In the genomic region with DNA sequence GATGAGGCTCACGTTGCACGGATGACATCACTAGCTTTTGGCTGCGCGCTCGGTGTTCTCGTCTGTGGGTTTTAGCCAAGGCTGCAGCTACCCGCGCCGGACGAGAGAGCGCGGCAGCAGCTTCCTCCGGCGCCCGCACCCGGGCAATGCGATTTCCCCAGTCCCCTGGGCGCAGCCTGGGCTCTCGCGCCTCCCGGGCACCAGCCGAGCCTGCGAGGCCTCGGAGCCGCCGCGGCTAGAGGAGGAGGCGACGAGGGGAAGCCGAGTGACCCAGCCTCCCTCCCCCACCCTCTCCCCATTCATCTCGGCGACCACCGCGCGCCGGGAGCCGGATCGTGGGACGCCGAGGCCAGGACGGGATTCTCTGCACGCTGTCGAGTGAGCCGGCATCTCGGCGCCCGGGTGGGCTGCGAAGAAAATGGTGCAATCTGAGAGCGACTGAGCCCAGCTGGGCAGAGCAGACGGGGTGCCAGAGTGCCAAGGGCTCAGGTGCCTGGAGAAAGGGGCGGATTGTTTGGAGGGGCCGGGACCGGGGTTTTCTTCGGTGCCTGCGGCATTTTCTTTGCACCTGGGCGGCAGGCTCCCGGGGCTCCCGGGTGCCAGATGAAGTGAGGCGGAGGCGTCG, we compare ENCODE assay signal across 9 cellular contexts. TPM values are rescaled to one million over a fixed set of nuclear protein-coding genes. Genes with fewer than 3 reads are reported as not detected.
DNase-seq lines count a peak whose midpoint lies in the region; ATAC-seq and TF ChIP-seq lines count a peak whose summit lies in the region.
"Had no signal": no experiment of that assay in that cellular context is flagged by ENCODE, and none has a peak within 500 bp of the region (broad histone marks: within the 10 kb centered on the region; RNA-seq: fewer than 3 reads in every experiment).

No MANE protein-coding gene starts in this region.

- no peak overlapping the region for H2BK5ac ChIP-seq in neuronal stem cell (ENCODE audit: low read length)

- no peak overlapping the region for H2BK15ac ChIP-seq in neuronal stem cell (ENCODE audit: low read length)

- CTCF ChIA-PET in activated naive CD4-positive, alpha-beta T cell treated with anti-CD3 and anti-CD28 coated beads, Interleukin-2, amount 10 ng/mL, durations not matched to agents 7 days and 5 days (lab: Charles Lee) = interaction anchor here (1.1 to 1.5 kb wide), 3 partner anchors 9 to 577 kb away, joined by 4 to 10 read pairs (median 8); no protein-coding TSS in a partner anchor

- H3K36me3 ChIP-seq in neuronal stem cell (replicated peaks in 1 of 2; ENCODE audit: control insufficient read depth in 2 of 2, insufficient read depth in 2 of 2, low read length in 2 of 2) = no peaks in the 10 kb centered on the region

- no peak for TF ChIP-seq CTCF in GM13976 (IDR thresholded peaks at IDR 0.05; ENCODE audit: borderline replicate concordance, control extremely low read depth, extremely low read depth, insufficient read depth, missing control alignments)

- no peak overlapping the region for H2AK5ac ChIP-seq in neuronal stem cell (ENCODE audit: low read depth, low read length)

- no CpG with 5 or more reads among the region's 61 CpGs for whole genome bisulfite sequencing in neuronal stem cell (ENCODE audit: extremely low coverage in 2 of 2, insufficient read length in 2 of 2, insufficient replicate concordance in 1 of 2), 2 donors

- H4K91ac ChIP-seq in neuronal stem cell (ENCODE audit: low read depth, low read length, poor library complexity) = no peak overlapping the region

- no peaks in the 10 kb centered on the region for H3K9me3 ChIP-seq in neuronal stem cell (replicated peaks in 1 of 2; ENCODE audit: control insufficient read depth in 2 of 2, insufficient read depth in 1 of 2, low read depth in 1 of 2, low read length in 2 of 2)

- H3K9ac ChIP-seq in neuronal stem cell (ENCODE audit: low read depth, low read length, poor library complexity) = peak overlapping the region; percentile 46

- DNase-seq in NCI-H1694 treated with DMSO at 0.1 percent for 48 hours (lab: John Stamatoyannopoulos, UW) (peak; percentile 86), NCI-H1694 (lab: John Stamatoyannopoulos, UW) (no peak), NCI-H2171 (lab: John Stamatoyannopoulos, UW) (peak; percentile 66), germinal center (ENCODE audit: low spot score) (peak; percentile 25), neuronal stem cell (ENCODE audit: low spot score) (peak; percentile 48), GM13976 (ENCODE audit: low spot score) (no peak)
- DNase-seq in activated naive CD4-positive, alpha-beta T cell treated with anti-CD3 and anti-CD28 coated beads, Interleukin-2, amount 10 ng/mL, durations not matched to agents 7 days and 5 days = peak; percentile 55

- peak overlapping the region; percentile 52 to 83 for H3K4me3 ChIP-seq in neuronal stem cell (ENCODE audit: low read length in 2 of 2)

- peak overlapping the region; percentile 99 for H2AFZ ChIP-seq in neuronal stem cell (ENCODE audit: low read length)

- H3K27me3 ChIP-seq in neuronal stem cell (ENCODE audit: control insufficient read depth in 3 of 3, insufficient read depth in 3 of 3, low read depth in 1 of 3, low read length in 3 of 3) = peaks cover 0 to 65% (median 6%) of the 10 kb centered on the region in 3 experiments

- H3K9me3 Mint-ChIP-seq in activated naive CD4-positive, alpha-beta T cell treated with anti-CD3 and anti-CD28 coated beads, Interleukin-2, amount 10 ng/mL, durations not matched to agents 7 days and 5 days = no peaks in the 10 kb centered on the region

- H3K79me1 ChIP-seq in neuronal stem cell (ENCODE audit: low read depth, low read length) = peaks cover 2% of the 10 kb centered on the region

- H3K18ac ChIP-seq in neuronal stem cell (ENCODE audit: low read length) = peak overlapping the region; percentile 82

- in situ Hi-C loops in GM13976 (cut with MboI; ENCODE audit: low sequenced_read_pairs, unreplicated experiment) = no loop called here

- no peak overlapping the region for H2BK12ac ChIP-seq in neuronal stem cell (ENCODE audit: low read length)

- no peaks in the 10 kb centered on the region for H3K27me3 Mint-ChIP-seq in activated naive CD4-positive, alpha-beta T cell treated with anti-CD3 and anti-CD28 coated beads, Interleukin-2, amount 10 ng/mL, durations not matched to agents 7 days and 5 days

- ATAC-seq in GM21528 (IDR thresholded peaks at IDR 0.05; ENCODE audit: low FRiP score, unreplicated experiment) = no peak

- H3K14ac ChIP-seq in neuronal stem cell (ENCODE audit: low read length) = no peak overlapping the region

- H3K4me1 Mint-ChIP-seq in activated naive CD4-positive, alpha-beta T cell treated with anti-CD3 and anti-CD28 coated beads, Interleukin-2, amount 10 ng/mL, durations not matched to agents 7 days and 5 days = peaks cover 26% of the 10 kb centered on the region

- H3K36me3 Mint-ChIP-seq in activated naive CD4-positive, alpha-beta T cell treated with anti-CD3 and anti-CD28 coated beads, Interleukin-2, amount 10 ng/mL, durations not matched to agents 7 days and 5 days = peaks cover 2% of the 10 kb centered on the region

- H3K4me1 ChIP-seq in neuronal stem cell (ENCODE audit: control insufficient read depth in 2 of 2, insufficient read depth in 1 of 2, low read depth in 1 of 2, low read length in 2 of 2) = peaks cover 6 to 23% of the 10 kb centered on the region in 2 donors

- H3K4ac ChIP-seq in neuronal stem cell (ENCODE audit: low read length) = no peak overlapping the region

- no peak overlapping the region for H3K27ac ChIP-seq in neuronal stem cell (replicated peaks; ENCODE audit: low read length)
- H3K27ac ChIP-seq: C4-2B had no signal

- peak overlapping the region; percentile 68 for H3K4me3 Mint-ChIP-seq in activated naive CD4-positive, alpha-beta T cell treated with anti-CD3 and anti-CD28 coated beads, Interleukin-2, amount 10 ng/mL, durations not matched to agents 7 days and 5 days

- H3K23ac ChIP-seq in neuronal stem cell (ENCODE audit: low read depth, low read length, poor library complexity) = no peak overlapping the region

- peak overlapping the region; percentile 84 for H3K4me2 ChIP-seq in neuronal stem cell (ENCODE audit: insufficient read depth, low read length, poor library complexity, severe bottlenecking)

- no peak overlapping the region for H3K27ac Mint-ChIP-seq in activated naive CD4-positive, alpha-beta T cell treated with anti-CD3 and anti-CD28 coated beads, Interleukin-2, amount 10 ng/mL, durations not matched to agents 7 days and 5 days

- H2BK120ac ChIP-seq in neuronal stem cell (ENCODE audit: low read depth, low read length) = no peak overlapping the region

- no peak overlapping the region for H4K8ac ChIP-seq in neuronal stem cell (ENCODE audit: low read depth, low read length)

RNA-seq across cellular contexts. Expression of a gene that starts 1.2 kb away (rescaled TPM):
- 4.0 TPM for polyA plus RNA-seq in neuronal stem cell (2013, experiment 1 of 2)
- 4.4 TPM for polyA plus RNA-seq in neuronal stem cell (2013, experiment 2 of 2)

RNA-seq across cellular contexts. Expression of a gene that starts 57.9 kb away (rescaled TPM):
- polyA plus RNA-seq in neuronal stem cell (2013, experiment 1 of 2) = 77.3 TPM
- polyA plus RNA-seq in neuronal stem cell (2013, experiment 2 of 2) = 69.8 TPM

Comparison
In these comparisons a context has a peak if more than half of its experiments do, and no peak if none do; other contexts are left out.
1. DNase-seq: peak in NCI-H1694 treated with DMSO at 0.1 percent for 48 hours (single experiment), NCI-H2171 (single experiment), activated naive CD4-positive, alpha-beta T cell treated with anti-CD3 and anti-CD28 coated beads, Interleukin-2, amount 10 ng/mL, durations not matched to agents 7 days and 5 days (single experiment), germinal center (single experiment) and neuronal stem cell (single experiment); none in NCI-H1694 (single experiment) and GM13976 (single experiment).